ENCODE assay signal across 16 cellular contexts in genomic region chr1:201296371-201296770, GRCh38. TPM values are rescaled to one million over a fixed set of nuclear protein-coding genes. Genes with fewer than 3 reads are reported as not detected.
"Had no signal": no experiment of that assay in that cellular context is flagged by ENCODE, and none has a peak within 500 bp of the region (broad histone marks: within the 10 kb centered on the region; RNA-seq: fewer than 3 reads in every experiment).

No MANE protein-coding gene starts in this region.

- H3K4me1 ChIP-seq: psoas muscle, right lobe of liver had no signal

- H3K27ac ChIP-seq: neutrophil, psoas muscle, right lobe of liver, thoracic aorta had no signal

- H3K4me3 ChIP-seq: psoas muscle, right lobe of liver, thoracic aorta had no signal

- H3K9me3 ChIP-seq: neutrophil, psoas muscle, right lobe of liver, thoracic aorta had no signal

- H3K4me1 Mint-ChIP-seq: activated naive CD8-positive, alpha-beta T cell treated with anti-CD3 and anti-CD28 coated beads, Interleukin-2, amount 50 U/mL, for 24 hours; naive thymus-derived CD8-positive, alpha-beta T cell; stimulated activated naive CD8-positive, alpha-beta T cell treated with anti-CD3 and anti-CD28 coated beads, Interleukin-15, amount 100 ng/mL, for 72 hours had no signal

- H3K9me3 Mint-ChIP-seq: activated naive CD8-positive, alpha-beta T cell treated with anti-CD3 and anti-CD28 coated beads, Interleukin-2, amount 50 U/mL, for 24 hours; effector memory CD8-positive, alpha-beta T cell; naive thymus-derived CD8-positive, alpha-beta T cell; stimulated activated naive CD8-positive, alpha-beta T cell treated with anti-CD3 and anti-CD28 coated beads, Interleukin-15, amount 100 ng/mL, for 72 hours; T-helper 1 cell treated with Interleukin-12 subunit alpha and Interleukin-12 subunit beta and Interleukin-4 antibody, amounts not matched to agents 30 μg/mL and 1 μg/mL, for 36 hours had no signal

- H3K36me3 ChIP-seq: neutrophil, right lobe of liver, thoracic aorta had no signal

- ATAC-seq: activated naive CD8-positive, alpha-beta T cell treated with anti-CD3 and anti-CD28 coated beads, Interleukin-2, amount 50 U/mL, for 24 hours; effector memory CD8-positive, alpha-beta T cell; naive thymus-derived CD8-positive, alpha-beta T cell; psoas muscle; stimulated activated naive CD8-positive, alpha-beta T cell treated with anti-CD3 and anti-CD28 coated beads, Interleukin-15, amount 100 ng/mL, for 72 hours had no signal

- H3K27ac Mint-ChIP-seq: activated naive CD8-positive, alpha-beta T cell treated with anti-CD3 and anti-CD28 coated beads, Interleukin-2, amount 50 U/mL, for 24 hours; effector memory CD8-positive, alpha-beta T cell; naive thymus-derived CD8-positive, alpha-beta T cell; stimulated activated naive CD8-positive, alpha-beta T cell treated with anti-CD3 and anti-CD28 coated beads, Interleukin-15, amount 100 ng/mL, for 72 hours; T-helper 1 cell treated with Interleukin-12 subunit alpha and Interleukin-12 subunit beta and Interleukin-4 antibody, amounts not matched to agents 30 μg/mL and 1 μg/mL, for 36 hours had no signal

- H3K4me3 Mint-ChIP-seq: activated naive CD8-positive, alpha-beta T cell treated with anti-CD3 and anti-CD28 coated beads, Interleukin-2, amount 50 U/mL, for 24 hours; effector memory CD8-positive, alpha-beta T cell; naive thymus-derived CD8-positive, alpha-beta T cell; stimulated activated naive CD8-positive, alpha-beta T cell treated with anti-CD3 and anti-CD28 coated beads, Interleukin-15, amount 100 ng/mL, for 72 hours; T-helper 1 cell treated with Interleukin-12 subunit alpha and Interleukin-12 subunit beta and Interleukin-4 antibody, amounts not matched to agents 30 μg/mL and 1 μg/mL, for 36 hours had no signal

- H3K27me3 ChIP-seq: right lobe of liver had no signal

- DNase-seq: activated CD4-positive, alpha-beta T cell treated with anti-CD3 and anti-CD28 coated beads for 48 hours; activated naive CD4-positive, alpha-beta T cell treated with Interleukin-2 at 50 U/mL for 16 hours; activated naive CD8-positive, alpha-beta T cell treated with anti-CD3 and anti-CD28 coated beads, Interleukin-2, amount 50 U/mL, for 24 hours; central memory CD4-positive, alpha-beta T cell; effector memory CD8-positive, alpha-beta T cell; erythroblast; naive thymus-derived CD8-positive, alpha-beta T cell; psoas muscle; right lobe of liver; stimulated activated CD4-positive, alpha-beta T cell treated with anti-CD3 and anti-CD28 coated beads, Interleukin-4, amount 100 ng/mL, for 4 hours; stimulated activated naive CD8-positive, alpha-beta T cell treated with anti-CD3 and anti-CD28 coated beads, Interleukin-15, amount 100 ng/mL, for 72 hours had no signal

- H3K36me3 Mint-ChIP-seq: naive thymus-derived CD8-positive, alpha-beta T cell had no signal

RNA-seq across cellular contexts. Expression of gene PKP1, which starts 13.1 kb away (rescaled TPM):
- total RNA-seq: lung microvascular endothelial cell; mononuclear cell; naive thymus-derived CD8-positive, alpha-beta T cell; right lobe of liver had no signal
